7 cellular contexts compared by ENCODE assay signal in the genomic region with DNA sequence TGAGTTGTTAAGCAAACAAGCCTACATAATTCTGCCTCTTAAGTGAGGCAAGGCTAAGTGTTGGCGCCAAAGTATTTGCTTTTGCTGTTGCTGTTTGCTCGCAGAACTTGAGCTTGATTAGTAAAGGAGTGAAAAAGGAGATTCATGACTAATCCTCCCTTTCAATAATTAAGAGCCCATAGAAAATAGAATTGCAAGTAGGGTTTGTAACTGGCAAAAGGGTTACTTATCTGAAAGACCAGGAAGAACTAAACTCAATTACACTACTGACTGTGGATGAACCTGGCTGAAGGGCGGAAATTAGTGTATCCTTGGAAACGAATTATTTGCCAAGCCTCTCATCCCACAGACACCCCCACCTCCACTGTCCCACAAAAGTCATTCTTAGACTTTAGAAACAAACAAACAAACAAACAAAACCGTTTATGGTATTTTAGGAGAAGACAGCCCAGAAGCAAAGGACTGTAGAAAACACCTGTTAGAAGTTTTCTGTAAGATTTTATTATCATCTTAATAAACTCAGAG. TPM values are rescaled to one million over a fixed set of nuclear protein-coding genes. Genes with fewer than 3 reads are reported as not detected.
A peak's percentile ranks its signal among the peaks of the same experiment; 100 is the strongest.
DNase-seq lines count a peak whose midpoint lies in the region; TF ChIP-seq lines count a peak whose summit lies in the region.

No MANE protein-coding gene starts in this region.

- no peaks in the 10 kb centered on the region for H3K36me3 Mint-ChIP-seq in activated CD4-positive, alpha-beta memory T cell treated with anti-CD3 and anti-CD28 coated beads for 36 hours

- H3K9me3 ChIP-seq in HEK293 (ENCODE audit: control insufficient read depth, insufficient read depth, low read depth, low read length) = no peaks in the 10 kb centered on the region
- H3K9me3 ChIP-seq in iPS-15b (ENCODE audit: control insufficient read depth, insufficient read depth, low read length) = no peaks in the 10 kb centered on the region
- H3K9me3 ChIP-seq in adrenal gland (replicated peaks in 1 of 3) = no peaks in the 10 kb centered on the region

- no peak overlapping the region for H3K9ac ChIP-seq in iPS-15b (ENCODE audit: low read depth, low read length)

- 13 to 21% (median 16%) methylated on average over 5 of the region's 5 CpGs for WGBS in adrenal gland, 4 donors

- CTCF ChIA-PET in HEK293 (lab: Yijun Ruan, JAX) = no interaction called here
- CTCF ChIA-PET in activated CD4-positive, alpha-beta memory T cell treated with anti-CD3 and anti-CD28 coated beads for 36 hours (lab: Charles Lee) = interaction anchor here (0.7 to 1.2 kb wide), 2 partner anchors 371 to 592 kb away, joined by 3 to 5 read pairs; partner anchors contain the start of gene ATM

- H3K27me3 ChIP-seq in iPS-15b (ENCODE audit: control insufficient read depth, insufficient read depth, low read length) (peaks cover 17% of the 10 kb centered on the region), adrenal gland (peaks cover 7% of the 10 kb centered on the region)

- TF ChIP-seq CTCF in HEK293 (tag by site-specific recombination; IDR thresholded peaks at IDR 0.05) = no peak
- TF ChIP-seq CTCF in adrenal gland (IDR thresholded peaks at IDR 0.05) = no peak

- H3K27ac Mint-ChIP-seq in activated CD4-positive, alpha-beta memory T cell treated with anti-CD3 and anti-CD28 coated beads for 36 hours = no peak overlapping the region

- H3K4me1 Mint-ChIP-seq in activated CD4-positive, alpha-beta memory T cell treated with anti-CD3 and anti-CD28 coated beads for 36 hours (ENCODE audit: low read depth) = peaks cover 17% of the 10 kb centered on the region

- no peak for DNase-seq in activated CD4-positive, alpha-beta memory T cell treated with anti-CD3 and anti-CD28 coated beads for 36 hours
- DNase-seq in smooth muscle cell of the brain vasculature (ENCODE audit: low read depth, low spot score) (peak; percentile 4), NCI-H1092 treated with DMSO at 0.1 percent for 48 hours (lab: John Stamatoyannopoulos, UW) (no peak), adrenal gland (no peak), substantia nigra (lab: John Stamatoyannopoulos, UW) (no peak)

- H3K27me3 Mint-ChIP-seq in activated CD4-positive, alpha-beta memory T cell treated with anti-CD3 and anti-CD28 coated beads for 36 hours = peaks cover 11% of the 10 kb centered on the region

- intact Hi-C loops in activated CD4-positive, alpha-beta memory T cell treated with anti-CD3 and anti-CD28 coated beads for 36 hours (cut with micrococcal nuclease) = loop anchor here (1.0 to 2.0 kb wide), 6 partner anchors 30 to 473 kb away; partner anchors contain the start of genes ACAT1, ATM, C11orf65 and DDX10
- intact Hi-C loops in adrenal gland (cut with DNase I) = no loop called here

- peak overlapping the region; percentile 87 for H3K4me3 Mint-ChIP-seq in activated CD4-positive, alpha-beta memory T cell treated with anti-CD3 and anti-CD28 coated beads for 36 hours

- POLR2A ChIA-PET in HEK293 (lab: Yijun Ruan, JAX) = interaction anchor here (0.7 to 1.7 kb wide), 6 partner anchors 13 to 96 kb away, joined by 3 to 7 read pairs (median 5); partner anchors contain the start of gene POGLUT3
- POLR2A ChIA-PET in activated CD4-positive, alpha-beta memory T cell treated with anti-CD3 and anti-CD28 coated beads for 36 hours (lab: Charles Lee) = interaction anchor here (0.7 kb wide), 1 partner anchor 73 kb away, joined by 3 read pairs; no protein-coding TSS in a partner anchor

- no peak overlapping the region for H3K27ac ChIP-seq in HEK293 (ENCODE audit: extremely low read depth, low read depth, low read length)
- no peak overlapping the region for H3K27ac ChIP-seq in adrenal gland
- no peak overlapping the region for H3K27ac ChIP-seq in substantia nigra (ENCODE audit: low read depth, low read length, poor library complexity, severe bottlenecking)

- H3K4me3 ChIP-seq in HEK293 (ENCODE audit: low read depth, low read length) (peak overlapping the region; percentile 8; the same call in 1 of the 2 replicates), iPS-15b (ENCODE audit: low read depth, low read length) (peak overlapping the region; percentile 4), adrenal gland (peak overlapping the region in 2 of 4 donors; percentile 44 to 64)

- H3K36me3 ChIP-seq in HEK293 (ENCODE audit: control insufficient read depth in 2 of 2, insufficient read depth in 1 of 2, low read length in 2 of 2) (no peaks in the 10 kb centered on the region), iPS-15b (ENCODE audit: control insufficient read depth, insufficient read depth, low read length) (no peaks in the 10 kb centered on the region), adrenal gland (replicated peaks in 1 of 2) (no peaks in the 10 kb centered on the region)

- H3K9me3 Mint-ChIP-seq in activated CD4-positive, alpha-beta memory T cell treated with anti-CD3 and anti-CD28 coated beads for 36 hours = no peaks in the 10 kb centered on the region

- no peak for TF ChIP-seq POLR2A in adrenal gland (IDR thresholded peaks at IDR 0.05)

- H3K4me1 ChIP-seq in HEK293 (ENCODE audit: control insufficient read depth, insufficient read depth, low read length) (no peaks in the 10 kb centered on the region), iPS-15b (ENCODE audit: control insufficient read depth, insufficient read depth, low read length) (peaks cover 10% of the 10 kb centered on the region), adrenal gland (replicated peaks in 1 of 2) (peaks cover 0 to 8% of the 10 kb centered on the region in 2 donors)

TF ChIP-seq in HEK293, 187 proteins besides CTCF, POLR2A, EP300 and RAD21 (continues in another document):
- TF ChIP-seq RBAK (tag by site-specific recombination; IDR thresholded peaks at IDR 0.05) (no peak), ZFP69B (tag by site-specific recombination; IDR thresholded peaks at IDR 0.05) (peak; percentile 62), SP7 (tag by site-specific recombination; IDR thresholded peaks at IDR 0.05) (peak; percentile 13; the same call in 1 of the 2 replicates), ZNF221 (tag by site-specific recombination; IDR thresholded peaks at IDR 0.05; ENCODE audit: borderline replicate concordance) (no peak), ZNF366 (tag by site-specific recombination; conservative IDR thresholded peaks at IDR 0.05) (peak; percentile 52), ZNF23 (tag by site-specific recombination; IDR thresholded peaks at IDR 0.05; ENCODE audit: borderline replicate concordance) (no peak), ZNF341 (tag by site-specific recombination; IDR thresholded peaks at IDR 0.05; ENCODE audit: low read depth) (no peak; the same call in 1 of the 2 replicates), SCRT1 (tag by site-specific recombination; IDR thresholded peaks at IDR 0.05; ENCODE audit: borderline replicate concordance) (no peak), SP3 (tag by site-specific recombination; IDR thresholded peaks at IDR 0.05) (peak; percentile 25; the same call in 1 of the 2 replicates), ZNF548 (tag by site-specific recombination; IDR thresholded peaks at IDR 0.05) (no peak), WT1 (tag by site-specific recombination; IDR thresholded peaks at IDR 0.05) (peak; percentile 54; the same call in 1 of the 2 replicates), PRDM1 (tag by site-specific recombination; IDR thresholded peaks at IDR 0.05) (0 out of 2 replicates have a peak, but pooled peaks have one; percentile 13), SCRT2 (tag by site-specific recombination; IDR thresholded peaks at IDR 0.05) (peak; percentile 48; the same call in 1 of the 2 replicates), ZNF223 (tag by site-specific recombination; IDR thresholded peaks at IDR 0.05) (no peak), ZNF449 (tag by site-specific recombination; IDR thresholded peaks at IDR 0.05) (no peak), ZBTB48 (tag by site-specific recombination; IDR thresholded peaks at IDR 0.05) (no peak)
- TF ChIP-seq, protein P1, sequence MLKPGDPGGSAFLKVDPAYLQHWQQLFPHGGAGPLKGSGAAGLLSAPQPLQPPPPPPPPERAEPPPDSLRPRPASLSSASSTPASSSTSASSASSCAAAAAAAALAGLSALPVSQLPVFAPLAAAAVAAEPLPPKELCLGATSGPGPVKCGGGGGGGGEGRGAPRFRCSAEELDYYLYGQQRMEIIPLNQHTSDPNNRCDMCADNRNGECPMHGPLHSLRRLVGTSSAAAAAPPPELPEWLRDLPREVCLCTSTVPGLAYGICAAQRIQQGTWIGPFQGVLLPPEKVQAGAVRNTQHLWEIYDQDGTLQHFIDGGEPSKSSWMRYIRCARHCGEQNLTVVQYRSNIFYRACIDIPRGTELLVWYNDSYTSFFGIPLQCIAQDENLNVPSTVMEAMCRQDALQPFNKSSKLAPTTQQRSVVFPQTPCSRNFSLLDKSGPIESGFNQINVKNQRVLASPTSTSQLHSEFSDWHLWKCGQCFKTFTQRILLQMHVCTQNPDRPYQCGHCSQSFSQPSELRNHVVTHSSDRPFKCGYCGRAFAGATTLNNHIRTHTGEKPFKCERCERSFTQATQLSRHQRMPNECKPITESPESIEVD (tag by site-specific recombination; IDR thresholded peaks at IDR 0.05) = peak; percentile 85
- TF ChIP-seq, protein P2, sequence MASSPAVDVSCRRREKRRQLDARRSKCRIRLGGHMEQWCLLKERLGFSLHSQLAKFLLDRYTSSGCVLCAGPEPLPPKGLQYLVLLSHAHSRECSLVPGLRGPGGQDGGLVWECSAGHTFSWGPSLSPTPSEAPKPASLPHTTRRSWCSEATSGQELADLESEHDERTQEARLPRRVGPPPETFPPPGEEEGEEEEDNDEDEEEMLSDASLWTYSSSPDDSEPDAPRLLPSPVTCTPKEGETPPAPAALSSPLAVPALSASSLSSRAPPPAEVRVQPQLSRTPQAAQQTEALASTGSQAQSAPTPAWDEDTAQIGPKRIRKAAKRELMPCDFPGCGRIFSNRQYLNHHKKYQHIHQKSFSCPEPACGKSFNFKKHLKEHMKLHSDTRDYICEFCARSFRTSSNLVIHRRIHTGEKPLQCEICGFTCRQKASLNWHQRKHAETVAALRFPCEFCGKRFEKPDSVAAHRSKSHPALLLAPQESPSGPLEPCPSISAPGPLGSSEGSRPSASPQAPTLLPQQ (tag by site-specific recombination; IDR thresholded peaks at IDR 0.05) = peak; percentile 85

RNA-seq across cellular contexts. Expression of gene EXPH5, which starts 0.4 kb away (rescaled TPM):
- 1 to 10 TPM; 1.4 to 1.8 TPM for total RNA-seq in activated CD4-positive, alpha-beta memory T cell treated with anti-CD3 and anti-CD28 coated beads for 36 hours
- 1 to 10 TPM in 6 of 8 donors, under 1 TPM in 2; 0.14 to 7.4 (median 1.6) TPM for total RNA-seq in adrenal gland
- polyA plus RNA-seq in adrenal gland = under 1 TPM; 0.16 to 0.40 (median 0.27) TPM
